9 cellular contexts compared by ENCODE assay signal in the genomic region with DNA sequence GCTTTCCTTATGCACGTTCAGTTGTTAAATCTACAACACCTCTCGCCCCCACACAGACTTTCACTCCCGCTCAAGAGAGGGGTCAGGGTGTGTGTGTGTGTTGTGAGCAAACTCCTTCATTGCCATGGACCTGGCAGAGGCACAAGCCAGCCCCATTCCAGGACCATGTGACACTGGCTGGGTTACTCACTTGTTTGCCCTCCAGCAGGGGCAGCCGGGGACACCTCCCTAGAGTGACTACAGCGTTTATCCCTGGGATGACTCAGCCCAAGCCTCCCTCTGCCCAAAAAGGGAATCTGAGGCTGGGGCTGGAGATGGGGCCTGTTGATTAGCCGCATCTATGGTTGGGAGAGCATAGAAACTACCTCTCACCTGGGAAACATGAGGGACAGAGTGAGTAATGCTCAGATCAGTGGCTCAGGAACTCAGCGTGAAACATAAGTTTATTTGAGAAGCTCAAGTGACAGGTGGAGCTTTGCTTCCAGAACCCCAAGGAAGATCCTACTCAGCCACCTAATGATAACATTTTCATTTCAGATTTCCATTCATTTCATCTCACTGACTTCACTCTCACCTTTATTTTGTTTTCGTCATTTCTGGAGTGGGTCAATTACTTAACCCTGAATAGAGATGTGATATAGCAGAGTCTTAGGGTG.
DNase-seq lines count a peak whose midpoint lies in the region; ATAC-seq, FAIRE-seq and TF ChIP-seq lines count a peak whose summit lies in the region.
"Had no signal": no experiment of that assay in that cellular context is flagged by ENCODE, and none has a peak within 500 bp of the region (broad histone marks: within the 10 kb centered on the region; RNA-seq: fewer than 3 reads in every experiment).

No MANE protein-coding gene starts in this region.

- H3K4me1 Mint-ChIP-seq in Calu3 (ENCODE audit: low read depth, unreplicated experiment), result peaks cover 48% of the 10 kb centered on the region

- H4K20me1 ChIP-seq in fibroblast of lung (ENCODE audit: control insufficient read depth, extremely low read depth, insufficient read depth, low read length), result no peaks in the 10 kb centered on the region

- H3K27me3 ChIP-seq in NT2/D1 (ENCODE audit: insufficient read depth, insufficient read length) (no peaks in the 10 kb centered on the region), fibroblast of lung (ENCODE audit: control insufficient read depth, insufficient read depth, low read length) (no peaks in the 10 kb centered on the region), pancreas (no peaks in the 10 kb centered on the region)

- peak overlapping the region; percentile 93 for H3K27ac Mint-ChIP-seq in Calu3 (ENCODE audit: unreplicated experiment)

- peak overlapping the region; percentile 45 for H2AFZ ChIP-seq in fibroblast of lung (ENCODE audit: low read length)

- FAIRE-seq in pancreas (lab: Jason Lieb, UNC) (no peak), GM19239 (lab: Jason Lieb, UNC) (no peak)

- H3K4me2 ChIP-seq in fibroblast of lung (ENCODE audit: extremely low read depth, insufficient read depth, low read length), result peak overlapping the region; percentile 60

- H3K27ac ChIP-seq in fibroblast of lung (ENCODE audit: insufficient read depth, low read length), result peak overlapping the region; percentile 34
- no peak overlapping the region for H3K27ac ChIP-seq in pancreas

- H3K4me3 ChIP-seq in NT2/D1 (ENCODE audit: insufficient read length, low read depth) (no peak overlapping the region), fibroblast of lung (replicated peaks in 1 of 4; ENCODE audit: control extremely low read depth in 1 of 4, insufficient read depth in 1 of 4, low read depth in 3 of 4, low read length in 4 of 4) (no peak overlapping the region), pancreas (no peak overlapping the region)

- H3K79me2 ChIP-seq in fibroblast of lung (ENCODE audit: control insufficient read depth, insufficient read depth, low read length), result no peaks in the 10 kb centered on the region

- BruUV-seq in Calu3 (replicated peaks; lab: Mats Ljungman, UMichigan), result no TSS peak

- H3K27me3 Mint-ChIP-seq in Calu3 (ENCODE audit: unreplicated experiment), result no peaks in the 10 kb centered on the region

- H3K9ac ChIP-seq in NT2/D1 (ENCODE audit: insufficient read length, low read depth) (no peak overlapping the region), fibroblast of lung (ENCODE audit: insufficient read depth, low read length) (no peak overlapping the region)

- H3K9me3 Mint-ChIP-seq in Calu3 (ENCODE audit: low read depth, unreplicated experiment), result no peaks in the 10 kb centered on the region

- intact Hi-C loops in Calu3 (cut with micrococcal nuclease; ENCODE audit: unreplicated experiment) (loop anchor here (1.0 to 5.0 kb wide), 3 partner anchors 78 to 145 kb away; partner anchors contain the start of gene DUSP10), pancreas (cut with DNase I) (no loop called here)

- H3K4me3 Mint-ChIP-seq in Calu3 (ENCODE audit: low read depth, unreplicated experiment), result peak overlapping the region; percentile 57

- no peaks in the 10 kb centered on the region for H3K9me3 ChIP-seq in NT2/D1 (ENCODE audit: insufficient read depth, low read length)
- H3K9me3 ChIP-seq in fibroblast of lung (ENCODE audit: control insufficient read depth, insufficient read depth, low read depth, low read length), result no peaks in the 10 kb centered on the region
- no peaks in the 10 kb centered on the region for H3K9me3 ChIP-seq in pancreas

- peaks cover 5% of the 10 kb centered on the region for H3K36me3 Mint-ChIP-seq in Calu3 (ENCODE audit: insufficient read depth, unreplicated experiment)

- H3K36me3 ChIP-seq in NT2/D1 (ENCODE audit: insufficient read depth, insufficient read length, low read length) (no peaks in the 10 kb centered on the region), fibroblast of lung (ENCODE audit: control insufficient read depth, insufficient read depth, low read length) (no peaks in the 10 kb centered on the region), pancreas (no peaks in the 10 kb centered on the region)

- H3K4me1 ChIP-seq in NT2/D1 (ENCODE audit: insufficient read depth, insufficient read length) (peaks cover 3% of the 10 kb centered on the region), fibroblast of lung (ENCODE audit: control insufficient read depth, extremely low read depth, insufficient read depth, low read length) (peaks cover 14% of the 10 kb centered on the region), pancreas (no peaks in the 10 kb centered on the region)

- CTCF ChIA-PET in Calu3 (lab: Charles Lee), result interaction anchor here (0.7 to 1.4 kb wide), 5 partner anchors 10 to 145 kb away, joined by 3 read pairs; no protein-coding TSS in a partner anchor

- ATAC-seq in pancreas (peak; percentile 95 to 99 (median 96)), GM18519 (IDR thresholded peaks at IDR 0.05; ENCODE audit: low FRiP score, unreplicated experiment) (no peak)

- peak; percentile 23 for TF ChIP-seq CTCF in Calu3 (IDR thresholded peaks at IDR 0.05; ENCODE audit: unreplicated experiment)
- no peak for TF ChIP-seq CTCF in fibroblast of lung (conservative IDR thresholded peaks at IDR 0.05 in 1 of 2, IDR thresholded peaks at IDR 0.05 in 1 of 2; ENCODE audit: low read depth in 1 of 2, low read length in 2 of 2)
- no peak for TF ChIP-seq CTCF in pancreas (IDR thresholded peaks at IDR 0.05)

- DNase-seq in Calu3 (peak; percentile 91), NT2/D1 (ENCODE audit: low read depth, low spot score) (peak; percentile 22), fibroblast of lung (ENCODE audit: low read depth in 2 of 2) (peak; percentile 89 to 90), pancreas (peak; percentile 47 to 80 (median 66)), NCI-H128 (lab: John Stamatoyannopoulos, UW; ENCODE audit: unreplicated experiment) (no peak), GM19239 (ENCODE audit: insufficient read length, low spot score) (no peak), cerebellar cortex (ENCODE audit: low spot score) (no peak)
- DNase-seq: NCI-H1048 had no signal

- 42 to 43% methylated on average over 8 of the region's 8 CpGs for WGBS in pancreas, 2 donors

Comparison
In these comparisons a context has a peak if more than half of its experiments do, and no peak if none do; other contexts are left out.
1. DNase-seq: peak in Calu3 (single experiment), NT2/D1 (single experiment), fibroblast of lung (2 of 2) and pancreas (6 of 6); none in NCI-H128 (single experiment), GM19239 (single experiment) and cerebellar cortex (single experiment).